ENCODE assay signal across 17 cellular contexts in the genomic region with DNA sequence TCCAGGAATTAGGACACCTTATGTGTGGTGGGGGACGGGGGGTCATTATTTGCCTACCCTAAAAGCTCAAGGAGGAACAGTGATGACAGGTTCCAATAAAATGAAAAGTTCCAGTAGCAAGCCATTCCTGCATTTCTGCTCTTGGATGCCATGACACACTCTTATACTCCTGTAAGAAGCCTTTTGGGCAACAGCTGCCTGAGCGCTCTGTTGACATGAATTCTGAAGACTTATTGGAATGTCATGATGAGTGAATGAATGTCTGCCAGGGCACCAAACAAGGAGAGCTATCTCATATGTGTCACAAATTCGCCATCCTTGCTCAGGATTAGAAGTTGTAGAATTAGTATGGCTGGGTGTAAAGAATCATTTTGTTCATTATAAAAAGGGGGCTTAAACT. TPM values are rescaled to one million over a fixed set of nuclear protein-coding genes. Genes with fewer than 3 reads are reported as not detected.
A peak's percentile ranks its signal among the peaks of the same experiment; 100 is the strongest.
DNase-seq lines count a peak whose midpoint lies in the region; ATAC-seq and TF ChIP-seq lines count a peak whose summit lies in the region.
"Had no signal": no experiment of that assay in that cellular context is flagged by ENCODE, and none has a peak within 500 bp of the region (broad histone marks: within the 10 kb centered on the region; RNA-seq: fewer than 3 reads in every experiment).

No MANE protein-coding gene starts in this region.

- H3K4me3 ChIP-seq in A673 (ENCODE audit: low read depth, low read length, poor library complexity, severe bottlenecking) = no peak overlapping the region
- H3K4me3 ChIP-seq: ovary had no signal

- peaks cover 3% of the 10 kb centered on the region for H3K4me1 ChIP-seq in A673 (ENCODE audit: insufficient read depth, low read length, poor library complexity, severe bottlenecking)

- CTCF ChIA-PET in A673 (lab: Charles Lee) (no interaction called here), GM10248 (lab: Yijun Ruan, JAX) (interaction anchor here (2.2 kb wide), 1 partner anchor 50 kb away, joined by 5 read pairs; no protein-coding TSS in a partner anchor)

- no peak for DNase-seq in activated naive CD4-positive, alpha-beta T cell (lab: John Stamatoyannopoulos, UW)
- DNase-seq in myocyte (ENCODE audit: low read depth) (peak; percentile 54), A673 (ENCODE audit: low spot score) (no peak), germinal center (ENCODE audit: low spot score) (no peak), GM10248 (ENCODE audit: extremely low spot score) (no peak), GF-D8 (lab: John Stamatoyannopoulos, UW) (no peak)
- DNase-seq: Calu3; caudate nucleus; hypothalamus; NCI-H774; ovary; small intestine; stimulated activated naive CD4-positive, alpha-beta T cell treated with Interleukin-2 at 50 U/mL for 16 hours; WERI-Rb-1 had no signal

- ATAC-seq in activated T-helper 17 cell treated with anti-CD3 and anti-CD28 coated beads, Interleukin-2, amount 50 U/mL, for 72 hours (replicated peaks) = no peak

- peaks cover 5% of the 10 kb centered on the region for H3K9me3 Mint-ChIP-seq in activated naive CD4-positive, alpha-beta T cell treated with anti-CD3 and anti-CD28 coated beads, Interleukin-2, amount 50 U/mL, for 24 hours
- H3K9me3 Mint-ChIP-seq in activated T-helper 17 cell treated with anti-CD3 and anti-CD28 coated beads, Interleukin-2, amount 50 U/mL, for 72 hours = no peaks in the 10 kb centered on the region

- no peaks in the 10 kb centered on the region for H3K27me3 ChIP-seq in A673 (replicated peaks; ENCODE audit: insufficient read depth, low read depth, low read length, poor library complexity)
- H3K27me3 ChIP-seq: ovary had no signal

- H3K36me3 ChIP-seq in A673 (ENCODE audit: insufficient read depth, low read length, poor library complexity, severe bottlenecking) = no peaks in the 10 kb centered on the region
- H3K36me3 ChIP-seq: ovary, WERI-Rb-1 had no signal

- no peak overlapping the region for H3K27ac ChIP-seq in A673 (ENCODE audit: low read depth, low read length, poor library complexity, severe bottlenecking)
- H3K27ac ChIP-seq: KMS-11, ovary, WERI-Rb-1 had no signal

- intact Hi-C loops in A673 (cut with micrococcal nuclease; ENCODE audit: unreplicated experiment) = no loop called here

- no peak for TF ChIP-seq CTCF in A673 (conservative IDR thresholded peaks at IDR 0.05; ENCODE audit: low read depth, low read length)
- TF ChIP-seq CTCF in GM10248 (IDR thresholded peaks at IDR 0.05; ENCODE audit: control extremely low read depth, extremely low read depth, low read depth, missing control alignments) = no peak

- H3K36me3 Mint-ChIP-seq in activated naive CD4-positive, alpha-beta T cell treated with anti-CD3 and anti-CD28 coated beads, Interleukin-2, amount 50 U/mL, for 24 hours = no peaks in the 10 kb centered on the region
- H3K36me3 Mint-ChIP-seq in activated T-helper 17 cell treated with anti-CD3 and anti-CD28 coated beads, Interleukin-2, amount 50 U/mL, for 72 hours (ENCODE audit: low read depth) = no peaks in the 10 kb centered on the region

- H3K9me3 ChIP-seq in A673 (ENCODE audit: low read depth, low read length, poor library complexity, severe bottlenecking) = no peaks in the 10 kb centered on the region
- H3K9me3 ChIP-seq: ovary had no signal

- H3K27me3 Mint-ChIP-seq in activated naive CD4-positive, alpha-beta T cell treated with anti-CD3 and anti-CD28 coated beads, Interleukin-2, amount 50 U/mL, for 24 hours = no peaks in the 10 kb centered on the region
- no peaks in the 10 kb centered on the region for H3K27me3 Mint-ChIP-seq in activated T-helper 17 cell treated with anti-CD3 and anti-CD28 coated beads, Interleukin-2, amount 50 U/mL, for 72 hours

- no peak overlapping the region for H3K4me3 Mint-ChIP-seq in activated naive CD4-positive, alpha-beta T cell treated with anti-CD3 and anti-CD28 coated beads, Interleukin-2, amount 50 U/mL, for 24 hours
- H3K4me3 Mint-ChIP-seq in activated T-helper 17 cell treated with anti-CD3 and anti-CD28 coated beads, Interleukin-2, amount 50 U/mL, for 72 hours = peak overlapping the region; percentile 27

- peaks cover 51% of the 10 kb centered on the region for H3K4me1 Mint-ChIP-seq in activated naive CD4-positive, alpha-beta T cell treated with anti-CD3 and anti-CD28 coated beads, Interleukin-2, amount 50 U/mL, for 24 hours
- H3K4me1 Mint-ChIP-seq in activated T-helper 17 cell treated with anti-CD3 and anti-CD28 coated beads, Interleukin-2, amount 50 U/mL, for 72 hours = peaks cover 45% of the 10 kb centered on the region

- POLR2A ChIA-PET in A673 (lab: Charles Lee; ENCODE audit: low non-redundant PET) (no interaction called here), GM10248 (lab: Yijun Ruan, JAX) (no interaction called here)

- peak overlapping the region; percentile 19 for H3K27ac Mint-ChIP-seq in activated naive CD4-positive, alpha-beta T cell treated with anti-CD3 and anti-CD28 coated beads, Interleukin-2, amount 50 U/mL, for 24 hours
- H3K27ac Mint-ChIP-seq in activated T-helper 17 cell treated with anti-CD3 and anti-CD28 coated beads, Interleukin-2, amount 50 U/mL, for 72 hours = no peak overlapping the region

- BruUV-seq in A673 (replicated peaks; lab: Mats Ljungman, UMichigan) = no TSS peak

RNA-seq across cellular contexts. Expression of gene PTGER2, which starts 36.3 kb away (rescaled TPM):
- 10 to 100 TPM in 1 of 2 donors, 1 to 10 TPM in 1; 8.3 to 10.3 TPM for total RNA-seq in activated T-helper 17 cell treated with anti-CD3 and anti-CD28 coated beads, Interleukin-2, amount 50 U/mL, for 72 hours
- total RNA-seq in myocyte = 13.2 and 18.2 TPM in 2 replicates
- polyA plus RNA-seq in myocyte (2012) = 0.54 TPM
- not detected in 2 replicates for total RNA-seq in A673 (2021)
- total RNA-seq: Calu3 had no signal
